10 cellular contexts compared by ENCODE assay signal in genomic region chr14:35390577-35391387, GRCh38. TPM values are rescaled to one million over a fixed set of nuclear protein-coding genes. Genes with fewer than 3 reads are reported as not detected.
A peak's percentile ranks its signal among the peaks of the same experiment; 100 is the strongest.
DNase-seq lines count a peak whose midpoint lies in the region; ATAC-seq and TF ChIP-seq lines count a peak whose summit lies in the region.
"Had no signal": no experiment of that assay in that cellular context is flagged by ENCODE, and none has a peak within 500 bp of the region (broad histone marks: within the 10 kb centered on the region; RNA-seq: fewer than 3 reads in every experiment).

No MANE protein-coding gene starts in this region.

- H3K27me3 Mint-ChIP-seq in activated CD8-positive, alpha-beta T cell treated with anti-CD3 and anti-CD28 coated beads for 36 hours: no peaks in the 10 kb centered on the region
- H3K27me3 Mint-ChIP-seq: activated naive CD4-positive, alpha-beta T cell treated with anti-CD3 and anti-CD28 coated beads, Interleukin-2, amount 50 U/mL, for 24 hours had no signal

- H3K4me3 ChIP-seq in gastrocnemius medialis (no peak overlapping the region), stomach (no peak overlapping the region)
- H3K4me3 ChIP-seq: skin epidermis had no signal

- CTCF ChIA-PET in activated CD8-positive, alpha-beta T cell treated with anti-CD3 and anti-CD28 coated beads for 36 hours (lab: Charles Lee): no interaction called here

- H3K27ac Mint-ChIP-seq in activated CD8-positive, alpha-beta T cell treated with anti-CD3 and anti-CD28 coated beads for 36 hours: no peak overlapping the region
- H3K27ac Mint-ChIP-seq: activated naive CD4-positive, alpha-beta T cell treated with anti-CD3 and anti-CD28 coated beads, Interleukin-2, amount 50 U/mL, for 24 hours had no signal

- 75 to 84% (median 81%) methylated on average over 5 to 9 of the region's 9 CpGs for WGBS in stomach, 5 donors

- H3K36me3 ChIP-seq in gastrocnemius medialis (no peaks in the 10 kb centered on the region), stomach (no peaks in the 10 kb centered on the region)

- H3K4me3 Mint-ChIP-seq in activated CD8-positive, alpha-beta T cell treated with anti-CD3 and anti-CD28 coated beads for 36 hours: no peak overlapping the region
- H3K4me3 Mint-ChIP-seq: activated naive CD4-positive, alpha-beta T cell treated with anti-CD3 and anti-CD28 coated beads, Interleukin-2, amount 50 U/mL, for 24 hours had no signal

- peak; percentile 15 for DNase-seq in NK-92 treated with Interleukin-12 subunit alpha and Interleukin-12 subunit beta, amount 100 ng/mL, for 24 hours (lab: John Stamatoyannopoulos, UW)
- DNase-seq in NK-92 (lab: John Stamatoyannopoulos, UW; ENCODE audit: unreplicated experiment) (no peak), gastrocnemius medialis (no peak), stomach (no peak), mesenteric fat pad (ENCODE audit: low spot score) (no peak), GM10266 (ENCODE audit: extremely low spot score) (no peak)
- peak; percentile 48 for DNase-seq in activated CD8-positive, alpha-beta T cell treated with anti-CD3 and anti-CD28 coated beads for 36 hours

- no peak for TF ChIP-seq EP300 in stomach (IDR thresholded peaks at IDR 0.05)

- H3K27ac ChIP-seq in gastrocnemius medialis: peak overlapping the region in 1 of 4 donors; percentile 4
- H3K27ac ChIP-seq in stomach: no peak overlapping the region

- H3K9me3 Mint-ChIP-seq in activated CD8-positive, alpha-beta T cell treated with anti-CD3 and anti-CD28 coated beads for 36 hours: no peaks in the 10 kb centered on the region
- H3K9me3 Mint-ChIP-seq: activated naive CD4-positive, alpha-beta T cell treated with anti-CD3 and anti-CD28 coated beads, Interleukin-2, amount 50 U/mL, for 24 hours had no signal

- ATAC-seq in HG03378 (IDR thresholded peaks at IDR 0.05; ENCODE audit: unreplicated experiment) (peak; percentile 70), gastrocnemius medialis (peak; percentile 24 to 27)
- ATAC-seq in activated CD8-positive, alpha-beta T cell treated with anti-CD3 and anti-CD28 coated beads for 36 hours: peak; percentile 80

- POLR2A ChIA-PET in activated CD8-positive, alpha-beta T cell treated with anti-CD3 and anti-CD28 coated beads for 36 hours (lab: Charles Lee): interaction anchor here (0.7 to 6.4 kb wide), 4 partner anchors 10 to 156 kb away, joined by 3 to 50 read pairs (median 4); partner anchors contain the start of gene NFKBIA

- TF ChIP-seq POLR2A in gastrocnemius medialis (IDR thresholded peaks at IDR 0.05): no peak
- no peak for TF ChIP-seq POLR2A in stomach (IDR thresholded peaks at IDR 0.05)

- peaks cover 7% of the 10 kb centered on the region for H3K4me1 Mint-ChIP-seq in activated CD8-positive, alpha-beta T cell treated with anti-CD3 and anti-CD28 coated beads for 36 hours (ENCODE audit: low read depth)

- H3K4me1 ChIP-seq in gastrocnemius medialis (peaks cover 11 to 25% of the 10 kb centered on the region in 2 donors), stomach (peaks cover 3 to 13% (median 9%) of the 10 kb centered on the region in 4 donors)

- no peaks in the 10 kb centered on the region for H3K36me3 Mint-ChIP-seq in activated CD8-positive, alpha-beta T cell treated with anti-CD3 and anti-CD28 coated beads for 36 hours (ENCODE audit: low read depth)
- H3K36me3 Mint-ChIP-seq: activated naive CD4-positive, alpha-beta T cell treated with anti-CD3 and anti-CD28 coated beads, Interleukin-2, amount 50 U/mL, for 24 hours had no signal

- no peak for TF ChIP-seq CTCF in activated CD8-positive, alpha-beta T cell treated with anti-CD3 and anti-CD28 coated beads for 36 hours (IDR thresholded peaks at IDR 0.05)
- no peak for TF ChIP-seq CTCF in gastrocnemius medialis (IDR thresholded peaks at IDR 0.05 in 4 of 5, conservative IDR thresholded peaks at IDR 0.05 in 1 of 5)
- no peak for TF ChIP-seq CTCF in stomach (IDR thresholded peaks at IDR 0.05)
- TF ChIP-seq CTCF in GM10266 (IDR thresholded peaks at IDR 0.05; ENCODE audit: control insufficient read depth, insufficient read depth, low read depth, missing control alignments): no peak

- in situ Hi-C loops in gastrocnemius medialis (cut with MboI; ENCODE audit: low sequenced_read_pairs in 4 of 4): no loop called here

- H3K9me3 ChIP-seq in gastrocnemius medialis: no peaks in the 10 kb centered on the region
- H3K9me3 ChIP-seq in stomach: no peaks in the 10 kb centered on the region

- H3K27me3 ChIP-seq in gastrocnemius medialis (no peaks in the 10 kb centered on the region), stomach (no peaks in the 10 kb centered on the region)

- intact Hi-C loops in activated CD8-positive, alpha-beta T cell treated with anti-CD3 and anti-CD28 coated beads for 36 hours (cut with micrococcal nuclease): no loop called here
- intact Hi-C loops in gastrocnemius medialis (cut with DNase I; ENCODE audit: low total_unique reads) (no loop called here), stomach (cut with DNase I; ENCODE audit: low total_unique reads) (no loop called here)

RNA-seq across cellular contexts. Expression of gene NFKBIA, which starts 13.8 kb away (rescaled TPM):
- 100 to 1,000 TPM; 218 to 227 TPM for total RNA-seq in activated CD8-positive, alpha-beta T cell treated with anti-CD3 and anti-CD28 coated beads for 36 hours
- 100 to 1,000 TPM; 185 to 379 (median 320) TPM for total RNA-seq in gastrocnemius medialis
- 100 to 1,000 TPM; 166 to 605 (median 226) TPM for total RNA-seq in stomach
- 100 to 1,000 TPM; 107 to 136 (median 131) TPM for polyA plus RNA-seq in stomach
- total RNA-seq in mesenteric fat pad: 418 TPM

Comparison
In these comparisons a context has a peak if more than half of its experiments do, and no peak if none do; other contexts are left out.
1. DNase-seq: peak in NK-92 treated with Interleukin-12 subunit alpha and Interleukin-12 subunit beta, amount 100 ng/mL, for 24 hours (single experiment) and activated CD8-positive, alpha-beta T cell treated with anti-CD3 and anti-CD28 coated beads for 36 hours (single experiment); none in NK-92 (single experiment), gastrocnemius medialis (0 of 2), stomach (single experiment), mesenteric fat pad (single experiment) and GM10266 (single experiment).
2. ATAC-seq: peak in every context shown above with its lines; median percentile 80 in activated CD8-positive, alpha-beta T cell treated with anti-CD3 and anti-CD28 coated beads for 36 hours; 70 in HG03378; 26 in gastrocnemius medialis.